In genomic region chr3:172566785-172567184, GRCh38 we compare ENCODE assay signal across 1 cellular context. TPM values are rescaled to one million over a fixed set of nuclear protein-coding genes. Genes with fewer than 3 reads are reported as not detected.
"Had no signal": no experiment of that assay in that cellular context is flagged by ENCODE, and none has a peak within 500 bp of the region (broad histone marks: within the 10 kb centered on the region; RNA-seq: fewer than 3 reads in every experiment).

No MANE protein-coding gene starts in this region.

RNA-seq across cellular contexts. Expression of gene TNFSF10, which starts 43.6 kb away (rescaled TPM):
- total RNA-seq: G401 had no signal
